28 cellular contexts compared by ENCODE assay signal in genomic region chr21:39121600-39122355, GRCh38.
DNase-seq lines count a peak whose midpoint lies in the region; ATAC-seq, FAIRE-seq and TF ChIP-seq lines count a peak whose summit lies in the region.
"Had no signal": no experiment of that assay in that cellular context is flagged by ENCODE, and none has a peak within 500 bp of the region (broad histone marks: within the 10 kb centered on the region; RNA-seq: fewer than 3 reads in every experiment).

No MANE protein-coding gene starts in this region.

- POLR2A ChIA-PET in activated CD8-positive, alpha-beta T cell treated with anti-CD3 and anti-CD28 coated beads, Interleukin-2, amount 10 ng/mL, durations not matched to agents 7 days and 5 days (lab: Charles Lee) = no interaction called here
- POLR2A ChIA-PET in activated CD8-positive, alpha-beta T cell treated with anti-CD3 and anti-CD28 coated beads for 36 hours (lab: Charles Lee) = interaction anchor here (0.6 kb wide), 1 partner anchor 410 kb away, joined by 3 read pairs; no protein-coding TSS in a partner anchor

- no peaks in the 10 kb centered on the region for H3K9me3 Mint-ChIP-seq in activated CD8-positive, alpha-beta T cell treated with anti-CD3 and anti-CD28 coated beads, Interleukin-2, amount 10 ng/mL, durations not matched to agents 7 days and 5 days (ENCODE audit: insufficient read depth)
- peaks cover 5% of the 10 kb centered on the region for H3K9me3 Mint-ChIP-seq in activated CD8-positive, alpha-beta T cell treated with anti-CD3 and anti-CD28 coated beads for 36 hours
- no peaks in the 10 kb centered on the region for H3K9me3 Mint-ChIP-seq in endothelial cell (ENCODE audit: unreplicated experiment)

- peak overlapping the region; percentile 8 for H3K27ac ChIP-seq in skeletal muscle tissue (ENCODE audit: low read depth, low read length)
- H3K27ac ChIP-seq: foreskin keratinocyte, lower lobe of right lung, tibial nerve had no signal

- no peak for TF ChIP-seq CTCF in activated CD8-positive, alpha-beta T cell treated with anti-CD3 and anti-CD28 coated beads for 36 hours (IDR thresholded peaks at IDR 0.05)
- TF ChIP-seq CTCF in endothelial cell (IDR thresholded peaks at IDR 0.05; ENCODE audit: unreplicated experiment) = no peak

- intact Hi-C loops in activated CD8-positive, alpha-beta T cell treated with anti-CD3 and anti-CD28 coated beads for 36 hours (cut with micrococcal nuclease) = no loop called here

- H3K36me3 ChIP-seq in skeletal muscle tissue (ENCODE audit: control insufficient read depth in 3 of 3, insufficient read depth in 3 of 3, low read length in 3 of 3) = no peaks in the 10 kb centered on the region
- H3K36me3 ChIP-seq: lower lobe of right lung, tibial nerve had no signal

- H3K9me3 ChIP-seq in skeletal muscle tissue (ENCODE audit: control insufficient read depth in 3 of 3, low read length in 3 of 3) = no peaks in the 10 kb centered on the region

- peak; percentile 74 for FAIRE-seq in RCC 7860 (lab: Jason Lieb, UNC)
- FAIRE-seq: GM12891 had no signal

- CTCF ChIA-PET in activated CD8-positive, alpha-beta T cell treated with anti-CD3 and anti-CD28 coated beads, Interleukin-2, amount 10 ng/mL, durations not matched to agents 7 days and 5 days (lab: Charles Lee) = no interaction called here
- CTCF ChIA-PET in activated CD8-positive, alpha-beta T cell treated with anti-CD3 and anti-CD28 coated beads for 36 hours (lab: Charles Lee) = no interaction called here

- peaks cover 16 to 21% (median 18%) of the 10 kb centered on the region in 3 donors for H3K4me1 ChIP-seq in skeletal muscle tissue (ENCODE audit: control insufficient read depth in 3 of 3, insufficient read depth in 3 of 3, low read length in 3 of 3)
- H3K4me1 ChIP-seq: foreskin keratinocyte had no signal

- H3K27me3 Mint-ChIP-seq in activated CD8-positive, alpha-beta T cell treated with anti-CD3 and anti-CD28 coated beads, Interleukin-2, amount 10 ng/mL, durations not matched to agents 7 days and 5 days (ENCODE audit: low read depth) = peaks cover 2% of the 10 kb centered on the region
- H3K27me3 Mint-ChIP-seq in activated CD8-positive, alpha-beta T cell treated with anti-CD3 and anti-CD28 coated beads for 36 hours = no peaks in the 10 kb centered on the region
- H3K27me3 Mint-ChIP-seq in endothelial cell (ENCODE audit: unreplicated experiment) = peaks cover 3% of the 10 kb centered on the region

- peak overlapping the region; percentile 7 for H3K27ac Mint-ChIP-seq in activated CD8-positive, alpha-beta T cell treated with anti-CD3 and anti-CD28 coated beads, Interleukin-2, amount 10 ng/mL, durations not matched to agents 7 days and 5 days
- no peak overlapping the region for H3K27ac Mint-ChIP-seq in activated CD8-positive, alpha-beta T cell treated with anti-CD3 and anti-CD28 coated beads for 36 hours
- peak overlapping the region; percentile 6 for H3K27ac Mint-ChIP-seq in endothelial cell (ENCODE audit: unreplicated experiment)
- H3K27ac Mint-ChIP-seq: activated B cell treated with CpG ODN at 0.5 μM for 24 hours; stimulated activated naive CD8-positive, alpha-beta T cell treated with anti-CD3 and anti-CD28 coated beads, Interleukin-15, amount 100 ng/mL, for 72 hours had no signal

- no peak for DNase-seq in activated CD8-positive, alpha-beta T cell treated with anti-CD3 and anti-CD28 coated beads, Interleukin-2, amount 10 ng/mL, durations not matched to agents 7 days and 5 days
- DNase-seq in activated CD8-positive, alpha-beta T cell treated with anti-CD3 and anti-CD28 coated beads for 36 hours = no peak
- DNase-seq in RCC 7860 (ENCODE audit: low spot score) (peak; percentile 58), endothelial cell (ENCODE audit: low spot score) (no peak), NCI-H1048 (lab: John Stamatoyannopoulos, UW) (no peak)
- DNase-seq: 8988T; activated B cell treated with CpG ODN at 0.5 μM for 24 hours; activated CD4-positive, alpha-beta T cell treated with anti-CD3 and anti-CD28 coated beads, Interleukin-2, amount 50 U/mL, for 4 hours; activated naive CD4-positive, alpha-beta T cell; activated T-cell treated with anti-CD3 and anti-CD28 coated beads, Interleukin-2, amount 50 U/mL, for 1 hour; amygdala; erythroblast; foreskin keratinocyte; hypothalamus; islet precursor cell; Kasumi-1; lower lobe of right lung; NCI-H2081 treated with DMSO at 0.1 percent for 48 hours; occipital lobe; stimulated activated CD4-positive, alpha-beta T cell treated with anti-CD3 and anti-CD28 coated beads, Interleukin-12 subunit alpha, Interleukin-12 subunit beta, amount 100 ng/mL, for 4 hours; stimulated activated CD4-positive, alpha-beta T cell treated with anti-CD3 and anti-CD28 coated beads, Interleukin-4, amount 100 ng/mL, for 4 hours; stimulated activated naive CD8-positive, alpha-beta T cell treated with anti-CD3 and anti-CD28 coated beads, Interleukin-15, amount 100 ng/mL, for 72 hours; T-helper 9 cell had no signal

- no peaks in the 10 kb centered on the region for H3K27me3 ChIP-seq in skeletal muscle tissue (ENCODE audit: control insufficient read depth in 3 of 3, insufficient read depth in 3 of 3, low read length in 3 of 3)
- H3K27me3 ChIP-seq: foreskin keratinocyte, tibial nerve had no signal

- no peak overlapping the region for H3K4me3 ChIP-seq in skeletal muscle tissue (ENCODE audit: low read length in 3 of 3)
- H3K4me3 ChIP-seq: lower lobe of right lung, tibial nerve had no signal

- peak overlapping the region in 2 of 3 donors; percentile 28 to 33 for H3K9ac ChIP-seq in skeletal muscle tissue (ENCODE audit: low read depth in 1 of 3, low read length in 3 of 3)

- ATAC-seq in activated CD8-positive, alpha-beta T cell treated with anti-CD3 and anti-CD28 coated beads, Interleukin-2, amount 10 ng/mL, durations not matched to agents 7 days and 5 days = no peak
- no peak for ATAC-seq in activated CD8-positive, alpha-beta T cell treated with anti-CD3 and anti-CD28 coated beads for 36 hours
- ATAC-seq in GM18498 (IDR thresholded peaks at IDR 0.05; ENCODE audit: unreplicated experiment) = no peak
- ATAC-seq in GM19023 (IDR thresholded peaks at IDR 0.05; ENCODE audit: unreplicated experiment) = no peak
- ATAC-seq: foreskin keratinocyte; lower lobe of right lung; stimulated activated naive CD8-positive, alpha-beta T cell treated with anti-CD3 and anti-CD28 coated beads, Interleukin-15, amount 100 ng/mL, for 72 hours had no signal

- peaks cover 2% of the 10 kb centered on the region for H3K36me3 Mint-ChIP-seq in activated CD8-positive, alpha-beta T cell treated with anti-CD3 and anti-CD28 coated beads, Interleukin-2, amount 10 ng/mL, durations not matched to agents 7 days and 5 days (ENCODE audit: low read depth)
- no peaks in the 10 kb centered on the region for H3K36me3 Mint-ChIP-seq in activated CD8-positive, alpha-beta T cell treated with anti-CD3 and anti-CD28 coated beads for 36 hours (ENCODE audit: low read depth)
- peaks cover 8% of the 10 kb centered on the region for H3K36me3 Mint-ChIP-seq in endothelial cell (ENCODE audit: low read depth, unreplicated experiment)

- H3K4me1 Mint-ChIP-seq in activated CD8-positive, alpha-beta T cell treated with anti-CD3 and anti-CD28 coated beads, Interleukin-2, amount 10 ng/mL, durations not matched to agents 7 days and 5 days (ENCODE audit: low read depth) = peaks cover 8% of the 10 kb centered on the region
- H3K4me1 Mint-ChIP-seq in activated CD8-positive, alpha-beta T cell treated with anti-CD3 and anti-CD28 coated beads for 36 hours (ENCODE audit: low read depth) = no peaks in the 10 kb centered on the region
- H3K4me1 Mint-ChIP-seq in endothelial cell (ENCODE audit: unreplicated experiment) = peaks cover 28% of the 10 kb centered on the region
- H3K4me1 Mint-ChIP-seq: activated B cell treated with CpG ODN at 0.5 μM for 24 hours had no signal

- H3K4me3 Mint-ChIP-seq in activated CD8-positive, alpha-beta T cell treated with anti-CD3 and anti-CD28 coated beads, Interleukin-2, amount 10 ng/mL, durations not matched to agents 7 days and 5 days = no peak overlapping the region
- no peak overlapping the region for H3K4me3 Mint-ChIP-seq in activated CD8-positive, alpha-beta T cell treated with anti-CD3 and anti-CD28 coated beads for 36 hours
- H3K4me3 Mint-ChIP-seq in endothelial cell (ENCODE audit: unreplicated experiment) = no peak overlapping the region
- H3K4me3 Mint-ChIP-seq: activated B cell treated with CpG ODN at 0.5 μM for 24 hours; stimulated activated naive CD8-positive, alpha-beta T cell treated with anti-CD3 and anti-CD28 coated beads, Interleukin-15, amount 100 ng/mL, for 72 hours had no signal
